8 cellular contexts compared by ENCODE assay signal in genomic region chr6:139375239-139376053, GRCh38. TPM values are rescaled to one million over a fixed set of nuclear protein-coding genes. Genes with fewer than 3 reads are reported as not detected.
DNase-seq lines count a peak whose midpoint lies in the region; ATAC-seq, FAIRE-seq and TF ChIP-seq lines count a peak whose summit lies in the region.

No MANE protein-coding gene starts in this region.

- peak; percentile 56 for ATAC-seq in HG02852 (IDR thresholded peaks at IDR 0.05; ENCODE audit: unreplicated experiment)
- peak; percentile 65 to 71 (median 67) for ATAC-seq in T-cell (replicated peaks in 1 of 4)
- peak; percentile 76 to 81 (median 79) for ATAC-seq in psoas muscle

- peaks cover 29% of the 10 kb centered on the region for H3K36me3 Mint-ChIP-seq in T-cell

- peak overlapping the region; percentile 96 to 100 (median 99) for H3K4me3 Mint-ChIP-seq in T-cell

- H3K36me3 ChIP-seq in right atrium auricular region (peaks cover 30% of the 10 kb centered on the region), psoas muscle (ENCODE audit: insufficient read depth in 1 of 2, low read depth in 1 of 2) (peaks cover 4 to 19% of the 10 kb centered on the region in 2 donors)

- H3K27ac Mint-ChIP-seq in T-cell: peak overlapping the region; percentile 98 to 100

- H3K27me3 ChIP-seq in right atrium auricular region (no peaks in the 10 kb centered on the region), psoas muscle (ENCODE audit: insufficient read depth in 3 of 3, low read length in 2 of 3) (no peaks in the 10 kb centered on the region)

- CTCF ChIA-PET in T-cell (lab: Charles Lee): interaction anchor here (0.6 to 2.2 kb wide), 15 partner anchors 9 to 920 kb away, joined by 3 to 10 read pairs (median 5); partner anchors contain the start of gene CCDC28A (in 1 of the 2)

- POLR2A ChIA-PET in T-cell (lab: Charles Lee): interaction anchor here (0.5 to 2.4 kb wide), 29 partner anchors 10 to 920 kb away, joined by 3 to 17 read pairs (median 4); partner anchors contain the start of genes CCDC28A (in 1 of the 2) and HECA (in 1 of the 2)

- intact Hi-C loops in psoas muscle (cut with DNase I): loop anchor here (2.0 to 10.0 kb wide), 7 partner anchors 139 to 1549 kb away; no protein-coding TSS in a partner anchor

- DNase-seq in GM13976 (ENCODE audit: low spot score): peak; percentile 80
- DNase-seq in NCI-H146 (lab: John Stamatoyannopoulos, UW): peak; percentile 99
- peak; percentile 76 to 91 (median 82) for DNase-seq in T-cell
- peak; percentile 94 for DNase-seq in amniotic stem cell (lab: John Stamatoyannopoulos, UW)
- DNase-seq in right atrium auricular region (ENCODE audit: low spot score): peak; percentile 93
- DNase-seq in psoas muscle: peak; percentile 91 to 93
- DNase-seq in urothelium cell line (ENCODE audit: low spot score): peak; percentile 84

- FAIRE-seq in urothelium cell line (lab: Jason Lieb, UNC): no peak

- 0 to 1% (median 0%) methylated on average over 45 of the region's 45 CpGs for WGBS in psoas muscle, 3 donors

- peaks cover 0 to 17% of the 10 kb centered on the region in 2 donors for H3K4me1 ChIP-seq in right atrium auricular region
- peaks cover 19% of the 10 kb centered on the region for H3K4me1 ChIP-seq in psoas muscle

- H3K4me3 ChIP-seq in right atrium auricular region (peak overlapping the region; percentile 84 to 87), psoas muscle (peak overlapping the region; percentile 80)

- peak overlapping the region; percentile 94 to 96 for H3K27ac ChIP-seq in right atrium auricular region
- H3K27ac ChIP-seq in psoas muscle: peak overlapping the region; percentile 98

- in situ Hi-C loops in GM13976 (cut with MboI; ENCODE audit: low sequenced_read_pairs, unreplicated experiment): loop anchor here (25.0 kb wide), 1 partner anchor 512 kb away; no protein-coding TSS in a partner anchor

- no peak for TF ChIP-seq CTCF in GM13976 (IDR thresholded peaks at IDR 0.05; ENCODE audit: borderline replicate concordance, control extremely low read depth, extremely low read depth, insufficient read depth, missing control alignments)
- TF ChIP-seq CTCF in right atrium auricular region (IDR thresholded peaks at IDR 0.05): no peak
- TF ChIP-seq CTCF in psoas muscle (IDR thresholded peaks at IDR 0.05): no peak

- H3K9me3 Mint-ChIP-seq in T-cell: no peaks in the 10 kb centered on the region

- H3K9me3 ChIP-seq in right atrium auricular region (no peaks in the 10 kb centered on the region), psoas muscle (no peaks in the 10 kb centered on the region)

- H3K4me1 Mint-ChIP-seq in T-cell: peaks cover 27 to 47% (median 29%) of the 10 kb centered on the region in 3 donors

- no peaks in the 10 kb centered on the region for H3K27me3 Mint-ChIP-seq in T-cell

RNA-seq across cellular contexts. Expression of gene CITED2, which starts 1.0 kb away (rescaled TPM):
- total RNA-seq in T-cell: 100 to 1,000 TPM; 108 to 145 (median 134) TPM
- 100 to 1,000 TPM; 119 to 208 TPM for total RNA-seq in right atrium auricular region
- total RNA-seq in psoas muscle: 100 to 1,000 TPM in 2 of 4 donors, 10 to 100 TPM in 2; 33.8 to 154 (median 76.3) TPM
- 100 to 1,000 TPM in 2 of 3 donors, 10 to 100 TPM in 1; 15.3 to 414 (median 230) TPM for polyA plus RNA-seq in psoas muscle

Comparison
In these comparisons a context has a peak if more than half of its experiments do, and no peak if none do; other contexts are left out.
1. Peak in every context shown above with its lines: DNase-seq, ATAC-seq, H3K4me3 ChIP-seq and H3K27ac ChIP-seq.